1 cellular context compared by ENCODE assay signal in genomic region chr3:99817437-99818240, GRCh38.
TF ChIP-seq lines count a peak whose summit lies in the region.

Gene CMSS1, plus strand, starts transcription at chr3:99817862.

TF ChIP-seq in GM12878, 131 proteins besides CTCF, POLR2A, EP300 and RAD21 (continued from another document and continues in another):
- TF ChIP-seq SIX5 (IDR thresholded peaks at IDR 0.05; ENCODE audit: low read depth, low read length, severe bottlenecking) (no peak), PKNOX1 (IDR thresholded peaks at IDR 0.05) (peak; percentile 55), PBX3 (IDR thresholded peaks at IDR 0.05; ENCODE audit: insufficient replicate concordance, low read depth, low read length) (no peak), POU2F2 (IDR thresholded peaks at IDR 0.05; ENCODE audit: borderline replicate concordance, low read depth, low read length) (0 out of 3 replicates have a peak, but pooled peaks have one; percentile 5), SPI1 (IDR thresholded peaks at IDR 0.05; ENCODE audit: borderline replicate concordance, insufficient read depth, low read depth, low read length) (no peak), MTA3 (IDR thresholded peaks at IDR 0.05; ENCODE audit: borderline replicate concordance, low read length) (no peak), NRF1 (conservative IDR thresholded peaks at IDR 0.05; ENCODE audit: low read depth, low read length) (no peak), TCF3 (IDR thresholded peaks at IDR 0.05; ENCODE audit: borderline replicate concordance, insufficient read depth, low read depth, low read length) (no peak), MXI1 (IDR thresholded peaks at IDR 0.05; ENCODE audit: low read depth, low read length) (peak; percentile 100), NFXL1 (IDR thresholded peaks at IDR 0.05; ENCODE audit: borderline replicate concordance) (no peak), MYC (IDR thresholded peaks at IDR 0.05; ENCODE audit: insufficient read depth, insufficient read length, insufficient replicate concordance, low read length, severe bottlenecking) (peak; percentile 83), IRF4 (IDR thresholded peaks at IDR 0.05; ENCODE audit: low read depth, low read length) (no peak), IKZF1 (conservative IDR thresholded peaks at IDR 0.05) (peak; percentile 83), BCL11A (IDR thresholded peaks at IDR 0.05; ENCODE audit: low read depth, low read length) (no peak), POLR2AphosphoS2 (IDR thresholded peaks at IDR 0.05; ENCODE audit: low read depth, low read length) (no peak), BACH1 (IDR thresholded peaks at IDR 0.05; ENCODE audit: borderline replicate concordance) (peak; percentile 71; the same call in 1 of the 2 replicates), E2F4 (IDR thresholded peaks at IDR 0.05; ENCODE audit: low read depth, low read length) (peak; percentile 98), E4F1 (IDR thresholded peaks at IDR 0.05; ENCODE audit: borderline replicate concordance, partially characterized antibody) (no peak), IRF3 (IDR thresholded peaks at IDR 0.05) (no peak), FOXM1 (IDR thresholded peaks at IDR 0.05; ENCODE audit: low read depth, low read length) (peak; percentile 71; the same call in 1 of the 2 replicates), GABPA (IDR thresholded peaks at IDR 0.05; ENCODE audit: low read depth) (0 out of 2 replicates have a peak, but pooled peaks have one; percentile 50), RCOR1 (conservative IDR thresholded peaks at IDR 0.05; ENCODE audit: low read depth, low read length) (0 out of 2 replicates have a peak, but pooled peaks have one; percentile 65), CBX3 (IDR thresholded peaks at IDR 0.05; ENCODE audit: borderline replicate concordance, low read depth) (no peak), FOS (IDR thresholded peaks at IDR 0.05; ENCODE audit: borderline replicate concordance, extremely low read depth, insufficient read length) (no peak), ZNF274 (IDR thresholded peaks at IDR 0.05; ENCODE audit: insufficient read depth, insufficient read length) (no peak), E2F8 (IDR thresholded peaks at IDR 0.05; ENCODE audit: low read depth, partially characterized antibody) (peak; percentile 91), BRCA1 (IDR thresholded peaks at IDR 0.05; ENCODE audit: low read depth, low read length) (peak; percentile 54; the same call in 1 of the 2 replicates), ZBED1 (IDR thresholded peaks at IDR 0.05; ENCODE audit: borderline replicate concordance) (no peak), FOXK2 (IDR thresholded peaks at IDR 0.05) (peak; percentile 72), NFYA (IDR thresholded peaks at IDR 0.05; ENCODE audit: borderline replicate concordance, low read depth, low read length) (no peak), ZSCAN29 (IDR thresholded peaks at IDR 0.05) (no peak), NR2F1 (conservative IDR thresholded peaks at IDR 0.05) (no peak), CHD4 (IDR thresholded peaks at IDR 0.05) (no peak), SMARCA5 (IDR thresholded peaks at IDR 0.05) (no peak), HDGF (IDR thresholded peaks at IDR 0.05) (peak; percentile 74), ETV6 (conservative IDR thresholded peaks at IDR 0.05 in 1 of 2, IDR thresholded peaks at IDR 0.05 in 1 of 2; ENCODE audit: borderline replicate concordance in 1 of 2, low read depth in 1 of 2) (peak in 1 of 2 experiments; percentile 13; a peak in 1 of 4 replicates), CUX1 (IDR thresholded peaks at IDR 0.05; ENCODE audit: insufficient replicate concordance, low read depth, low read length) (no peak), TCF12 (IDR thresholded peaks at IDR 0.05; ENCODE audit: low read depth, low read length) (peak; percentile 55; the same call in 1 of the 2 replicates), SIN3A (IDR thresholded peaks at IDR 0.05; ENCODE audit: low read depth, low read length) (peak; percentile 97), MLLT1 (IDR thresholded peaks at IDR 0.05) (peak; percentile 83), MEF2A (IDR thresholded peaks at IDR 0.05; ENCODE audit: insufficient read depth, low read depth, low read length) (no peak), ZBTB33 (IDR thresholded peaks at IDR 0.05) (no peak)
